In the genomic region with DNA sequence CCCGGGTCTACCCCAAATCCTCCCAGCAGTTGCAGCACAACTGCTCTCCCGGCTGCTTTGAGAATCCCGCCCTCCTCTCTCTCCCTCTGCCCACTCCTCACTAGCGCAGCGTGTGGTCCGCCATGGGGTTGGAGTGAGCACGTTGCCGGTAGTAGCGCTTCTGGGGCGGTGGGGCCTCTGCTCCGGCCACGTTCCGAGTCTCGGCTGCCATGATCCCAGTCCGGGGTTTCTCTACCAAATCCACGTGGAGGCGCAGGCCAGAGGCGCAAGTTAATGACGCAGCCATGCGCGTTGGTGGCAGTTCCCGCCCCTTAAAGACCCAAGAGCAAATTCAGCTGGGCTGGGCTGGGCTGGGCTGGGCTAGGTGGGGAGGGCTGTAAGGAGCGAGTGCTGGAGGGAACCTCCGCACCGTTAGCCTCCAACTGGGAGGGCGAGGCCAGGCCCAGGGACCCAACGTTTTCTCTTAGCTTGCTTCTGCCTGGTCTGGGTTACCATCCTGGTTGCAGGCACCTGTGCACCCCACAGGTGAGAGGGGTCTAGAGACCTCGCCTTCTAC, we compare ENCODE assay signal across 1 cellular context.
TF ChIP-seq lines count a peak whose summit lies in the region.

A gene (minus strand): TSS at position 233 of the 556 bp plus-strand sequence. CDS start 22 bp downstream, at position 211.

TF ChIP-seq in A549, 52 proteins besides CTCF, POLR2A, EP300 and RAD21 (continued from another document):
- TF ChIP-seq, protein P1, sequence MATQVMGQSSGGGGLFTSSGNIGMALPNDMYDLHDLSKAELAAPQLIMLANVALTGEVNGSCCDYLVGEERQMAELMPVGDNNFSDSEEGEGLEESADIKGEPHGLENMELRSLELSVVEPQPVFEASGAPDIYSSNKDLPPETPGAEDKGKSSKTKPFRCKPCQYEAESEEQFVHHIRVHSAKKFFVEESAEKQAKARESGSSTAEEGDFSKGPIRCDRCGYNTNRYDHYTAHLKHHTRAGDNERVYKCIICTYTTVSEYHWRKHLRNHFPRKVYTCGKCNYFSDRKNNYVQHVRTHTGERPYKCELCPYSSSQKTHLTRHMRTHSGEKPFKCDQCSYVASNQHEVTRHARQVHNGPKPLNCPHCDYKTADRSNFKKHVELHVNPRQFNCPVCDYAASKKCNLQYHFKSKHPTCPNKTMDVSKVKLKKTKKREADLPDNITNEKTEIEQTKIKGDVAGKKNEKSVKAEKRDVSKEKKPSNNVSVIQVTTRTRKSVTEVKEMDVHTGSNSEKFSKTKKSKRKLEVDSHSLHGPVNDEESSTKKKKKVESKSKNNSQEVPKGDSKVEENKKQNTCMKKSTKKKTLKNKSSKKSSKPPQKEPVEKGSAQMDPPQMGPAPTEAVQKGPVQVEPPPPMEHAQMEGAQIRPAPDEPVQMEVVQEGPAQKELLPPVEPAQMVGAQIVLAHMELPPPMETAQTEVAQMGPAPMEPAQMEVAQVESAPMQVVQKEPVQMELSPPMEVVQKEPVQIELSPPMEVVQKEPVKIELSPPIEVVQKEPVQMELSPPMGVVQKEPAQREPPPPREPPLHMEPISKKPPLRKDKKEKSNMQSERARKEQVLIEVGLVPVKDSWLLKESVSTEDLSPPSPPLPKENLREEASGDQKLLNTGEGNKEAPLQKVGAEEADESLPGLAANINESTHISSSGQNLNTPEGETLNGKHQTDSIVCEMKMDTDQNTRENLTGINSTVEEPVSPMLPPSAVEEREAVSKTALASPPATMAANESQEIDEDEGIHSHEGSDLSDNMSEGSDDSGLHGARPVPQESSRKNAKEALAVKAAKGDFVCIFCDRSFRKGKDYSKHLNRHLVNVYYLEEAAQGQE (IDR thresholded peaks at IDR 0.05): no peak; the same call in 1 of the 2 replicates
- TF ChIP-seq POLR2AphosphoS2 (conservative IDR thresholded peaks at IDR 0.05; ENCODE audit: low read length): no peak
- no peak for TF ChIP-seq EHMT2 (IDR thresholded peaks at IDR 0.05; ENCODE audit: low read depth)
- TF ChIP-seq CHD2 (IDR thresholded peaks at IDR 0.05; ENCODE audit: low read length, partially characterized antibody): no peak
- TF ChIP-seq, protein P2, sequence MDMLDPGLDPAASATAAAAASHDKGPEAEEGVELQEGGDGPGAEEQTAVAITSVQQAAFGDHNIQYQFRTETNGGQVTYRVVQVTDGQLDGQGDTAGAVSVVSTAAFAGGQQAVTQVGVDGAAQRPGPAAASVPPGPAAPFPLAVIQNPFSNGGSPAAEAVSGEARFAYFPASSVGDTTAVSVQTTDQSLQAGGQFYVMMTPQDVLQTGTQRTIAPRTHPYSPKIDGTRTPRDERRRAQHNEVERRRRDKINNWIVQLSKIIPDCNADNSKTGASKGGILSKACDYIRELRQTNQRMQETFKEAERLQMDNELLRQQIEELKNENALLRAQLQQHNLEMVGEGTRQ (IDR thresholded peaks at IDR 0.05): peak; percentile 50
- TF ChIP-seq FOSL2 (IDR thresholded peaks at IDR 0.05): no peak
- TF ChIP-seq FOSL2 (CRISPR knock-in tag; IDR thresholded peaks at IDR 0.05): peak; percentile 33
- peak; percentile 63; the same call in 1 of the 2 replicates for TF ChIP-seq RFX5 (IDR thresholded peaks at IDR 0.05)
- TF ChIP-seq KDM1A (IDR thresholded peaks at IDR 0.05; ENCODE audit: low read depth): no peak
- TF ChIP-seq SMC3 (IDR thresholded peaks at IDR 0.05): no peak
- no peak for TF ChIP-seq CBX8 (IDR thresholded peaks at IDR 0.05)
- TF ChIP-seq NFE2L2 (conservative IDR thresholded peaks at IDR 0.05; ENCODE audit: low read length): no peak
- peak; percentile 94 for TF ChIP-seq KDM5A (IDR thresholded peaks at IDR 0.05)
- TF ChIP-seq HOXB13 (CRISPR knock-in tag; IDR thresholded peaks at IDR 0.05; ENCODE audit: low read depth): no peak
- peak; percentile 80 to 96; a peak in 4 of 5 replicates for TF ChIP-seq JUN (IDR thresholded peaks at IDR 0.05)
- no peak for TF ChIP-seq CHD4 (IDR thresholded peaks at IDR 0.05; ENCODE audit: borderline replicate concordance)
- TF ChIP-seq ZSCAN20 (CRISPR knock-in tag; IDR thresholded peaks at IDR 0.05): no peak
- TF ChIP-seq CEBPB (IDR thresholded peaks at IDR 0.05): peak in 1 of 2 experiments; percentile 17; a peak in 1 of 4 replicates
- TF ChIP-seq, protein P3, sequence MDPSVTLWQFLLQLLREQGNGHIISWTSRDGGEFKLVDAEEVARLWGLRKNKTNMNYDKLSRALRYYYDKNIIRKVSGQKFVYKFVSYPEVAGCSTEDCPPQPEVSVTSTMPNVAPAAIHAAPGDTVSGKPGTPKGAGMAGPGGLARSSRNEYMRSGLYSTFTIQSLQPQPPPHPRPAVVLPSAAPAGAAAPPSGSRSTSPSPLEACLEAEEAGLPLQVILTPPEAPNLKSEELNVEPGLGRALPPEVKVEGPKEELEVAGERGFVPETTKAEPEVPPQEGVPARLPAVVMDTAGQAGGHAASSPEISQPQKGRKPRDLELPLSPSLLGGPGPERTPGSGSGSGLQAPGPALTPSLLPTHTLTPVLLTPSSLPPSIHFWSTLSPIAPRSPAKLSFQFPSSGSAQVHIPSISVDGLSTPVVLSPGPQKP (IDR thresholded peaks at IDR 0.05; ENCODE audit: low read depth, low read length): no peak
- no peak for TF ChIP-seq ZC3H11A (IDR thresholded peaks at IDR 0.05)
- TF ChIP-seq NPAS2 (CRISPR knock-in tag; IDR thresholded peaks at IDR 0.05; ENCODE audit: borderline replicate concordance): no peak
- no peak for TF ChIP-seq ZFP36 (IDR thresholded peaks at IDR 0.05; ENCODE audit: borderline replicate concordance, partially characterized antibody)
- TF ChIP-seq, protein P4, sequence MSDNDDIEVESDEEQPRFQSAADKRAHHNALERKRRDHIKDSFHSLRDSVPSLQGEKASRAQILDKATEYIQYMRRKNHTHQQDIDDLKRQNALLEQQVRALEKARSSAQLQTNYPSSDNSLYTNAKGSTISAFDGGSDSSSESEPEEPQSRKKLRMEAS (IDR thresholded peaks at IDR 0.05): peak; percentile 100
- peak; percentile 49; the same call in 1 of the 2 replicates for TF ChIP-seq MAZ (IDR thresholded peaks at IDR 0.05; ENCODE audit: borderline replicate concordance, low read depth, low read length)
- TF ChIP-seq SREBF2 (IDR thresholded peaks at IDR 0.05): no peak
- TF ChIP-seq FOXS1 (CRISPR knock-in tag; IDR thresholded peaks at IDR 0.05): 0 out of 2 replicates have a peak, but pooled peaks have one; percentile 39
- TF ChIP-seq, protein P5, sequence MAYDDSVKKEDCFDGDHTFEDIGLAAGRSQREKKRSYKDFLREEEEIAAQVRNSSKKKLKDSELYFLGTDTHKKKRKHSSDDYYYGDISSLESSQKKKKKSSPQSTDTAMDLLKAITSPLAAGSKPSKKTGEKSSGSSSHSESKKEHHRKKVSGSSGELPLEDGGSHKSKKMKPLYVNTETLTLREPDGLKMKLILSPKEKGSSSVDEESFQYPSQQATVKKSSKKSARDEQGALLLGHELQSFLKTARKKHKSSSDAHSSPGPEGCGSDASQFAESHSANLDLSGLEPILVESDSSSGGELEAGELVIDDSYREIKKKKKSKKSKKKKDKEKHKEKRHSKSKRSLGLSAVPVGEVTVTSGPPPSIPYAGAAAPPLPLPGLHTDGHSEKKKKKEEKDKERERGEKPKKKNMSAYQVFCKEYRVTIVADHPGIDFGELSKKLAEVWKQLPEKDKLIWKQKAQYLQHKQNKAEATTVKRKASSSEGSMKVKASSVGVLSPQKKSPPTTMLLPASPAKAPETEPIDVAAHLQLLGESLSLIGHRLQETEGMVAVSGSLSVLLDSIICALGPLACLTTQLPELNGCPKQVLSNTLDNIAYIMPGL (CRISPR knock-in tag; IDR thresholded peaks at IDR 0.05; ENCODE audit: borderline replicate concordance): no peak
- TF ChIP-seq ZNF302 (CRISPR knock-in tag; IDR thresholded peaks at IDR 0.05): no peak
- TF ChIP-seq HOXB5 (CRISPR knock-in tag; IDR thresholded peaks at IDR 0.05): peak; percentile 38; the same call in 1 of the 2 replicates
- TF ChIP-seq MAFK (IDR thresholded peaks at IDR 0.05; ENCODE audit: partially characterized antibody): no peak
- TF ChIP-seq, protein P6, sequence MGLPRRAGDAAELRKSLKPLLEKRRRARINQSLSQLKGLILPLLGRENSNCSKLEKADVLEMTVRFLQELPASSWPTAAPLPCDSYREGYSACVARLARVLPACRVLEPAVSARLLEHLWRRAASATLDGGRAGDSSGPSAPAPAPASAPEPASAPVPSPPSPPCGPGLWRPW (IDR thresholded peaks at IDR 0.05): no peak
- TF ChIP-seq, protein P7, sequence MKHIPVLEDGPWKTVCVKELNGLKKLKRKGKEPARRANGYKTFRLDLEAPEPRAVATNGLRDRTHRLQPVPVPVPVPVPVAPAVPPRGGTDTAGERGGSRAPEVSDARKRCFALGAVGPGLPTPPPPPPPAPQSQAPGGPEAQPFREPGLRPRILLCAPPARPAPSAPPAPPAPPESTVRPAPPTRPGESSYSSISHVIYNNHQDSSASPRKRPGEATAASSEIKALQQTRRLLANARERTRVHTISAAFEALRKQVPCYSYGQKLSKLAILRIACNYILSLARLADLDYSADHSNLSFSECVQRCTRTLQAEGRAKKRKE (CRISPR knock-in tag; IDR thresholded peaks at IDR 0.05; ENCODE audit: low read depth): no peak
- peak; percentile 100 for TF ChIP-seq MYC (IDR thresholded peaks at IDR 0.05; ENCODE audit: borderline replicate concordance, low read length)
- TF ChIP-seq EHF (CRISPR knock-in tag; IDR thresholded peaks at IDR 0.05): no peak
- no peak for TF ChIP-seq TFCP2L1 (CRISPR knock-in tag; IDR thresholded peaks at IDR 0.05)
- TF ChIP-seq GATA3 (IDR thresholded peaks at IDR 0.05; ENCODE audit: borderline replicate concordance): peak; percentile 55; the same call in 1 of the 2 replicates
- TF ChIP-seq FOSB (CRISPR knock-in tag; IDR thresholded peaks at IDR 0.05): no peak
- TF ChIP-seq RARB (CRISPR knock-in tag; IDR thresholded peaks at IDR 0.05): no peak
